1 cellular context compared by ENCODE assay signal in the genomic region with DNA sequence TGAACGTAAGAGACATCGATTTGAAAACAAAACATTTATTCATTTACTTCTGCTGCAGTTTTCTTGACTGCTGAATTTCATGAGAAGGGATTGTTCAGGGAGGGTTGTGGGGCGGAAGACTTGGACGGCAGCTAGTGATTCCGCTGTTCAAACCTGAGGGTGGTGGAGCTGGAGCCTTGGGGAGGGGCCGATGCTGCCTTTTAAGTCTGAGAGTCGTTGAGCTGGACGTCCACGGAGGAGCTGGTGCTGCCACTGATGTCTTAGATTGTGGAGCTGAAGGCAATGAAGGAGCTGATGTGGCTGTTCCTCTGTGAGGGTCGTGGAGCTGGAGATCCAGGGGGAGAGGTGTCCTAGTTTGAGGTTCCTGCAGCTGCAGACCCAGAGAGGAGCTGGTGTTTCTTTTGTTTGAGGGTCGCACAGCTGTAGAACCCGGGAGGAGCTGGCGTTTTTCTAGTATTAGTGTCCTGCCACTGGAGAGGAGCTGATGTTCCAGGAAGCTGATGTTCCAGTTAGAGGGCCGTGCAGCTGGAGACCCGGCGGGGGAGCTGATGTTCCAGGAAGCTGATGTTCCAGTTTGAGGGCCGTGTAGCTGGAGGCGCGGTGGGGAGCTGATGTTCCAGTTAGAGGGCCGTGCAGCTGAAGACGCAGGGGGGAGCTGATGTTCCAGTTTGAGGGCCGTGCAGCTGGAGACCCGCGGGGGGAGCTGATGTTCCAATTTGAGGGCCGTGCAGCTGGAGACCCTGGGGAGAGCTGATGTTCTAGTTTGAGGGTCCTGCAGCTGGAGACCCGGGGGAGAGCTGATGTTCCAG.
A peak's percentile ranks its signal among the peaks of the same experiment; 100 is the strongest.
TF ChIP-seq lines count a peak whose summit lies in the region.

No MANE protein-coding gene starts in this region.

TF ChIP-seq in HepG2, 621 proteins besides CTCF, POLR2A, EP300 and RAD21 (continued from another document and continues in another):
- TF ChIP-seq ZNF292 (CRISPR knock-in tag; IDR thresholded peaks at IDR 0.05; ENCODE audit: borderline replicate concordance, low read depth), result peak; percentile 59; the same call in 1 of the 2 replicates
- TF ChIP-seq, protein P1, sequence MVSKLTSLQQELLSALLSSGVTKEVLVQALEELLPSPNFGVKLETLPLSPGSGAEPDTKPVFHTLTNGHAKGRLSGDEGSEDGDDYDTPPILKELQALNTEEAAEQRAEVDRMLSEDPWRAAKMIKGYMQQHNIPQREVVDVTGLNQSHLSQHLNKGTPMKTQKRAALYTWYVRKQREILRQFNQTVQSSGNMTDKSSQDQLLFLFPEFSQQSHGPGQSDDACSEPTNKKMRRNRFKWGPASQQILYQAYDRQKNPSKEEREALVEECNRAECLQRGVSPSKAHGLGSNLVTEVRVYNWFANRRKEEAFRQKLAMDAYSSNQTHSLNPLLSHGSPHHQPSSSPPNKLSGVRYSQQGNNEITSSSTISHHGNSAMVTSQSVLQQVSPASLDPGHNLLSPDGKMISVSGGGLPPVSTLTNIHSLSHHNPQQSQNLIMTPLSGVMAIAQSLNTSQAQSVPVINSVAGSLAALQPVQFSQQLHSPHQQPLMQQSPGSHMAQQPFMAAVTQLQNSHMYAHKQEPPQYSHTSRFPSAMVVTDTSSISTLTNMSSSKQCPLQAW (CRISPR knock-in tag; IDR thresholded peaks at IDR 0.05), result 0 out of 2 replicates have a peak, but pooled peaks have one; percentile 34
- TF ChIP-seq IKZF4 (CRISPR knock-in tag; IDR thresholded peaks at IDR 0.05; ENCODE audit: borderline replicate concordance, low read depth, not compliant biosample characterization), result no peak
- TF ChIP-seq, protein P2, sequence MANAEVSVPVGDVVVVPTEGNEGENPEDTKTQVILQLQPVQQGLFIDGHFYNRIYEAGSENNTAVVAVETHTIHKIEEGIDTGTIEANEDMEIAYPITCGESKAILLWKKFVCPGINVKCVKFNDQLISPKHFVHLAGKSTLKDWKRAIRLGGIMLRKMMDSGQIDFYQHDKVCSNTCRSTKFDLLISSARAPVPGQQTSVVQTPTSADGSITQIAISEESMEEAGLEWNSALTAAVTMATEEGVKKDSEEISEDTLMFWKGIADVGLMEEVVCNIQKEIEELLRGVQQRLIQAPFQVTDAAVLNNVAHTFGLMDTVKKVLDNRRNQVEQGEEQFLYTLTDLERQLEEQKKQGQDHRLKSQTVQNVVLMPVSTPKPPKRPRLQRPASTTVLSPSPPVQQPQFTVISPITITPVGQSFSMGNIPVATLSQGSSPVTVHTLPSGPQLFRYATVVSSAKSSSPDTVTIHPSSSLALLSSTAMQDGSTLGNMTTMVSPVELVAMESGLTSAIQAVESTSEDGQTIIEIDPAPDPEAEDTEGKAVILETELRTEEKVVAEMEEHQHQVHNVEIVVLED (CRISPR knock-in tag; IDR thresholded peaks at IDR 0.05; ENCODE audit: borderline replicate concordance), result no peak
- no peak for TF ChIP-seq HIVEP1 (CRISPR knock-in tag; IDR thresholded peaks at IDR 0.05)
- TF ChIP-seq SNAPC2 (CRISPR knock-in tag; IDR thresholded peaks at IDR 0.05), result no peak
- TF ChIP-seq ZNF75D (CRISPR knock-in tag; IDR thresholded peaks at IDR 0.05; ENCODE audit: borderline replicate concordance), result no peak
- no peak for TF ChIP-seq KDM3A (CRISPR knock-in tag; IDR thresholded peaks at IDR 0.05; ENCODE audit: low read depth)
- no peak for TF ChIP-seq SMAD3 (CRISPR knock-in tag; IDR thresholded peaks at IDR 0.05)
- TF ChIP-seq ZNF180 (CRISPR knock-in tag; IDR thresholded peaks at IDR 0.05; ENCODE audit: borderline replicate concordance, low read depth), result no peak
- TF ChIP-seq, protein P3, sequence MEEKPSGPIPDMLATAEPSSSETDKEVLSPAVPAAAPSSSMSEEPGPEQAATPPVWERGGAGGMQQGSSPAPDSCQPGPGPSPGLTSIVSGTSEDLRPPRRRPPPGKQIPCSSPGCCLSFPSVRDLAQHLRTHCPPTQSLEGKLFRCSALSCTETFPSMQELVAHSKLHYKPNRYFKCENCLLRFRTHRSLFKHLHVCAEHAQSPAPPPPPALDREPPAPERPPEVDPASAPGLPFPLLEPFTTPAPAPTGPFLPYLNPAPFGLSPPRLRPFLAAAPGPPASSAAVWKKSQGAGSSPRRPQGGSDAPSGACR (CRISPR knock-in tag; IDR thresholded peaks at IDR 0.05), result no peak
- TF ChIP-seq, protein P4, sequence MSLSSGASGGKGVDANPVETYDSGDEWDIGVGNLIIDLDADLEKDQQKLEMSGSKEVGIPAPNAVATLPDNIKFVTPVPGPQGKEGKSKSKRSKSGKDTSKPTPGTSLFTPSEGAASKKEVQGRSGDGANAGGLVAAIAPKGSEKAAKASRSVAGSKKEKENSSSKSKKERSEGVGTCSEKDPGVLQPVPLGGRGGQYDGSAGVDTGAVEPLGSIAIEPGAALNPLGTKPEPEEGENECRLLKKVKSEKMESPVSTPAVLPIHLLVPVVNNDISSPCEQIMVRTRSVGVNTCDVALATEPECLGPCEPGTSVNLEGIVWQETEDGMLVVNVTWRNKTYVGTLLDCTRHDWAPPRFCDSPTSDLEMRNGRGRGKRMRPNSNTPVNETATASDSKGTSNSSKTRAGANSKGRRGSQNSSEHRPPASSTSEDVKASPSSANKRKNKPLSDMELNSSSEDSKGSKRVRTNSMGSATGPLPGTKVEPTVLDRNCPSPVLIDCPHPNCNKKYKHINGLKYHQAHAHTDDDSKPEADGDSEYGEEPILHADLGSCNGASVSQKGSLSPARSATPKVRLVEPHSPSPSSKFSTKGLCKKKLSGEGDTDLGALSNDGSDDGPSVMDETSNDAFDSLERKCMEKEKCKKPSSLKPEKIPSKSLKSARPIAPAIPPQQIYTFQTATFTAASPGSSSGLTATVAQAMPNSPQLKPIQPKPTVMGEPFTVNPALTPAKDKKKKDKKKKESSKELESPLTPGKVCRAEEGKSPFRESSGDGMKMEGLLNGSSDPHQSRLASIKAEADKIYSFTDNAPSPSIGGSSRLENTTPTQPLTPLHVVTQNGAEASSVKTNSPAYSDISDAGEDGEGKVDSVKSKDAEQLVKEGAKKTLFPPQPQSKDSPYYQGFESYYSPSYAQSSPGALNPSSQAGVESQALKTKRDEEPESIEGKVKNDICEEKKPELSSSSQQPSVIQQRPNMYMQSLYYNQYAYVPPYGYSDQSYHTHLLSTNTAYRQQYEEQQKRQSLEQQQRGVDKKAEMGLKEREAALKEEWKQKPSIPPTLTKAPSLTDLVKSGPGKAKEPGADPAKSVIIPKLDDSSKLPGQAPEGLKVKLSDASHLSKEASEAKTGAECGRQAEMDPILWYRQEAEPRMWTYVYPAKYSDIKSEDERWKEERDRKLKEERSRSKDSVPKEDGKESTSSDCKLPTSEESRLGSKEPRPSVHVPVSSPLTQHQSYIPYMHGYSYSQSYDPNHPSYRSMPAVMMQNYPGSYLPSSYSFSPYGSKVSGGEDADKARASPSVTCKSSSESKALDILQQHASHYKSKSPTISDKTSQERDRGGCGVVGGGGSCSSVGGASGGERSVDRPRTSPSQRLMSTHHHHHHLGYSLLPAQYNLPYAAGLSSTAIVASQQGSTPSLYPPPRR (CRISPR knock-in tag; IDR thresholded peaks at IDR 0.05; ENCODE audit: borderline replicate concordance), result no peak
- no peak for TF ChIP-seq SSRP1 (CRISPR knock-in tag; IDR thresholded peaks at IDR 0.05)
- no peak for TF ChIP-seq TP53 (CRISPR knock-in tag; conservative IDR thresholded peaks at IDR 0.05)
- TF ChIP-seq, protein P5, sequence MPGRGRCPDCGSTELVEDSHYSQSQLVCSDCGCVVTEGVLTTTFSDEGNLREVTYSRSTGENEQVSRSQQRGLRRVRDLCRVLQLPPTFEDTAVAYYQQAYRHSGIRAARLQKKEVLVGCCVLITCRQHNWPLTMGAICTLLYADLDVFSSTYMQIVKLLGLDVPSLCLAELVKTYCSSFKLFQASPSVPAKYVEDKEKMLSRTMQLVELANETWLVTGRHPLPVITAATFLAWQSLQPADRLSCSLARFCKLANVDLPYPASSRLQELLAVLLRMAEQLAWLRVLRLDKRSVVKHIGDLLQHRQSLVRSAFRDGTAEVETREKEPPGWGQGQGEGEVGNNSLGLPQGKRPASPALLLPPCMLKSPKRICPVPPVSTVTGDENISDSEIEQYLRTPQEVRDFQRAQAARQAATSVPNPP (CRISPR knock-in tag; IDR thresholded peaks at IDR 0.05), result no peak
- TF ChIP-seq, protein P6, sequence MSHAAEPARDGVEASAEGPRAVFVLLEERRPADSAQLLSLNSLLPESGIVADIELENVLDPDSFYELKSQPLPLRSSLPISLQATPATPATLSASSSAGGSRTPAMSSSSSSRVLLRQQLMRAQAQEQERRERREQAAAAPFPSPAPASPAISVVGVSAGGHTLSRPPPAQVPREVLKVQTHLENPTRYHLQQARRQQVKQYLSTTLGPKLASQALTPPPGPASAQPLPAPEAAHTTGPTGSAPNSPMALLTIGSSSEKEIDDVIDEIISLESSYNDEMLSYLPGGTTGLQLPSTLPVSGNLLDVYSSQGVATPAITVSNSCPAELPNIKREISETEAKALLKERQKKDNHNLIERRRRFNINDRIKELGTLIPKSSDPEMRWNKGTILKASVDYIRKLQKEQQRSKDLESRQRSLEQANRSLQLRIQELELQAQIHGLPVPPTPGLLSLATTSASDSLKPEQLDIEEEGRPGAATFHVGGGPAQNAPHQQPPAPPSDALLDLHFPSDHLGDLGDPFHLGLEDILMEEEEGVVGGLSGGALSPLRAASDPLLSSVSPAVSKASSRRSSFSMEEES (CRISPR knock-in tag; IDR thresholded peaks at IDR 0.05), result no peak
- no peak for TF ChIP-seq MIER2 (CRISPR knock-in tag; IDR thresholded peaks at IDR 0.05)
- no peak for TF ChIP-seq CC2D1A (CRISPR knock-in tag; IDR thresholded peaks at IDR 0.05)
- no peak for TF ChIP-seq ZNF766 (CRISPR knock-in tag; IDR thresholded peaks at IDR 0.05; ENCODE audit: borderline replicate concordance)
- TF ChIP-seq HHEX (CRISPR knock-in tag; IDR thresholded peaks at IDR 0.05), result no peak
- TF ChIP-seq ZBTB7B (CRISPR knock-in tag; IDR thresholded peaks at IDR 0.05), result no peak
- no peak for TF ChIP-seq REPIN1 (CRISPR knock-in tag; IDR thresholded peaks at IDR 0.05; ENCODE audit: borderline replicate concordance, low read depth)
- TF ChIP-seq, protein P7, sequence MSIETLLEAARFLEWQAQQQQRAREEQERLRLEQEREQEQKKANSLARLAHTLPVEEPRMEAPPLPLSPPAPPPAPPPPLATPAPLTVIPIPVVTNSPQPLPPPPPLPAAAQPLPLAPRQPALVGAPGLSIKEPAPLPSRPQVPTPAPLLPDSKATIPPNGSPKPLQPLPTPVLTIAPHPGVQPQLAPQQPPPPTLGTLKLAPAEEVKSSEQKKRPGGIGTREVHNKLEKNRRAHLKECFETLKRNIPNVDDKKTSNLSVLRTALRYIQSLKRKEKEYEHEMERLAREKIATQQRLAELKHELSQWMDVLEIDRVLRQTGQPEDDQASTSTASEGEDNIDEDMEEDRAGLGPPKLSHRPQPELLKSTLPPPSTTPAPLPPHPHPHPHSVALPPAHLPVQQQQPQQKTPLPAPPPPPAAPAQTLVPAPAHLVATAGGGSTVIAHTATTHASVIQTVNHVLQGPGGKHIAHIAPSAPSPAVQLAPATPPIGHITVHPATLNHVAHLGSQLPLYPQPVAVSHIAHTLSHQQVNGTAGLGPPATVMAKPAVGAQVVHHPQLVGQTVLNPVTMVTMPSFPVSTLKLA (IDR thresholded peaks at IDR 0.05), result no peak
- no peak for TF ChIP-seq ZNF124 (CRISPR knock-in tag; IDR thresholded peaks at IDR 0.05)
- TF ChIP-seq TGIF2 (CRISPR knock-in tag; IDR thresholded peaks at IDR 0.05), result no peak
- TF ChIP-seq, protein P8, sequence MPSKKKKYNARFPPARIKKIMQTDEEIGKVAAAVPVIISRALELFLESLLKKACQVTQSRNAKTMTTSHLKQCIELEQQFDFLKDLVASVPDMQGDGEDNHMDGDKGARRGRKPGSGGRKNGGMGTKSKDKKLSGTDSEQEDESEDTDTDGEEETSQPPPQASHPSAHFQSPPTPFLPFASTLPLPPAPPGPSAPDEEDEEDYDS (CRISPR knock-in tag; IDR thresholded peaks at IDR 0.05), result no peak
- TF ChIP-seq CAMTA2 (CRISPR knock-in tag; IDR thresholded peaks at IDR 0.05; ENCODE audit: borderline replicate concordance), result no peak
- no peak for TF ChIP-seq ZNF251 (CRISPR knock-in tag; IDR thresholded peaks at IDR 0.05)
- TF ChIP-seq KDM5B (CRISPR knock-in tag; IDR thresholded peaks at IDR 0.05; ENCODE audit: borderline replicate concordance), result no peak
- TF ChIP-seq EED (CRISPR knock-in tag; IDR thresholded peaks at IDR 0.05), result no peak
- TF ChIP-seq KMT2B (CRISPR knock-in tag; IDR thresholded peaks at IDR 0.05), result no peak
- TF ChIP-seq, protein P9, sequence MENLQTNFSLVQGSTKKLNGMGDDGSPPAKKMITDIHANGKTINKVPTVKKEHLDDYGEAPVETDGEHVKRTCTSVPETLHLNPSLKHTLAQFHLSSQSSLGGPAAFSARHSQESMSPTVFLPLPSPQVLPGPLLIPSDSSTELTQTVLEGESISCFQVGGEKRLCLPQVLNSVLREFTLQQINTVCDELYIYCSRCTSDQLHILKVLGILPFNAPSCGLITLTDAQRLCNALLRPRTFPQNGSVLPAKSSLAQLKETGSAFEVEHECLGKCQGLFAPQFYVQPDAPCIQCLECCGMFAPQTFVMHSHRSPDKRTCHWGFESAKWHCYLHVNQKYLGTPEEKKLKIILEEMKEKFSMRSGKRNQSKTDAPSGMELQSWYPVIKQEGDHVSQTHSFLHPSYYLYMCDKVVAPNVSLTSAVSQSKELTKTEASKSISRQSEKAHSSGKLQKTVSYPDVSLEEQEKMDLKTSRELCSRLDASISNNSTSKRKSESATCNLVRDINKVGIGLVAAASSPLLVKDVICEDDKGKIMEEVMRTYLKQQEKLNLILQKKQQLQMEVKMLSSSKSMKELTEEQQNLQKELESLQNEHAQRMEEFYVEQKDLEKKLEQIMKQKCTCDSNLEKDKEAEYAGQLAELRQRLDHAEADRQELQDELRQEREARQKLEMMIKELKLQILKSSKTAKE (CRISPR knock-in tag; IDR thresholded peaks at IDR 0.05; ENCODE audit: borderline replicate concordance), result no peak
- TF ChIP-seq ZNF672 (CRISPR knock-in tag; IDR thresholded peaks at IDR 0.05), result no peak
- TF ChIP-seq, protein P10, sequence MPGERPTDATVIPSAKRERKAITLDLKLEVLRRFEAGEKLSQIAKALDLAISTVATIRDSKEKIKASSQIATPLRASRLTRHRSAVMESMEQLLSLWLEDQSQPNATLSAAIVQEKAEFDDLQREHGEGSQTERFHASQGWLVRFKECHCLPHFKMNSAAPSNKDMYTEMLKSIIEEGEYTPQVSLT (CRISPR knock-in tag; IDR thresholded peaks at IDR 0.05; ENCODE audit: borderline replicate concordance, low read depth), result no peak
- TF ChIP-seq ZNF24 (IDR thresholded peaks at IDR 0.05), result no peak
- peak; percentile 74 for TF ChIP-seq SALL2 (CRISPR knock-in tag; IDR thresholded peaks at IDR 0.05)
- TF ChIP-seq SETDB1 (CRISPR knock-in tag; IDR thresholded peaks at IDR 0.05; ENCODE audit: borderline replicate concordance), result no peak
- no peak for TF ChIP-seq TEAD3 (CRISPR knock-in tag; optimal IDR thresholded peaks at IDR 0.05; ENCODE audit: borderline replicate concordance)
- TF ChIP-seq ZNF816 (CRISPR knock-in tag; IDR thresholded peaks at IDR 0.05; ENCODE audit: borderline replicate concordance), result no peak
- TF ChIP-seq ZNF678 (CRISPR knock-in tag; IDR thresholded peaks at IDR 0.05), result no peak
- no peak for TF ChIP-seq FOSL2 (CRISPR knock-in tag; IDR thresholded peaks at IDR 0.05)
